19 cellular contexts compared by ENCODE assay signal in genomic region chr1:162372159-162373071, GRCh38. TPM values are rescaled to one million over a fixed set of nuclear protein-coding genes. Genes with fewer than 3 reads are reported as not detected.
A peak's percentile ranks its signal among the peaks of the same experiment; 100 is the strongest.
DNase-seq lines count a peak whose midpoint lies in the region; ATAC-seq, FAIRE-seq and TF ChIP-seq lines count a peak whose summit lies in the region.
"Had no signal": no experiment of that assay in that cellular context is flagged by ENCODE, and none has a peak within 500 bp of the region (broad histone marks: within the 10 kb centered on the region; RNA-seq: fewer than 3 reads in every experiment).

No MANE protein-coding gene starts in this region.

- H2AFZ ChIP-seq in PC-9, result no peak overlapping the region

- H3K79me2 ChIP-seq in PC-9 (ENCODE audit: low read depth), result no peaks in the 10 kb centered on the region

- H3K4me3 ChIP-seq in BLaER1 (no peak overlapping the region), PC-9 (no peak overlapping the region)
- H3K4me3 ChIP-seq: esophagus squamous epithelium had no signal

- CTCF ChIA-PET in PC-9 (lab: Charles Lee) (interaction anchor here (0.7 to 1.3 kb wide), 4 partner anchors 15 to 317 kb away, joined by 4 read pairs; no protein-coding TSS in a partner anchor), MCF 10A (lab: Yijun Ruan, JAX) (interaction anchor here (0.6 to 5.0 kb wide), 12 partner anchors 10 to 377 kb away, joined by 3 to 45 read pairs (median 5); partner anchors contain the start of gene C1orf226)

- H3K27me3 Mint-ChIP-seq in MCF 10A (ENCODE audit: insufficient read depth, unreplicated experiment), result no peaks in the 10 kb centered on the region

- no peaks in the 10 kb centered on the region for H4K20me1 ChIP-seq in BLaER1
- H4K20me1 ChIP-seq in PC-9 (ENCODE audit: insufficient read depth), result peaks cover 11% of the 10 kb centered on the region; the same call in 1 of the 2 replicates

- POLR2A ChIA-PET in PC-9 (lab: Charles Lee; ENCODE audit: unreplicated experiment), result interaction anchor here (0.5 to 1.1 kb wide), 4 partner anchors 23 to 323 kb away, joined by 3 to 12 read pairs (median 4); no protein-coding TSS in a partner anchor
- POLR2A ChIA-PET in MCF 10A (lab: Yijun Ruan, JAX), result interaction anchor here (0.8 to 4.6 kb wide), 14 partner anchors 9 to 646 kb away, joined by 3 to 77 read pairs (median 4); partner anchors contain the start of gene C1orf226

- H3K36me3 Mint-ChIP-seq in MCF 10A (ENCODE audit: insufficient read depth, unreplicated experiment), result peaks cover 6% of the 10 kb centered on the region
- H3K36me3 Mint-ChIP-seq: activated naive CD8-positive, alpha-beta T cell treated with anti-CD3 and anti-CD28 coated beads, Interleukin-2, amount 10 ng/mL, durations not matched to agents 7 days and 5 days had no signal

- ATAC-seq in GM21529 (IDR thresholded peaks at IDR 0.05; ENCODE audit: unreplicated experiment), result no peak

- no peak overlapping the region for H3K9ac ChIP-seq in BLaER1

- TF ChIP-seq CTCF in PC-9 (conservative IDR thresholded peaks at IDR 0.05) (no peak), MCF 10A (IDR thresholded peaks at IDR 0.05; ENCODE audit: unreplicated experiment) (no peak)

- H3K4me3 Mint-ChIP-seq in MCF 10A (ENCODE audit: unreplicated experiment), result peak overlapping the region; percentile 3
- H3K4me3 Mint-ChIP-seq: activated naive CD8-positive, alpha-beta T cell treated with anti-CD3 and anti-CD28 coated beads, Interleukin-2, amount 10 ng/mL, durations not matched to agents 7 days and 5 days had no signal

- no peaks in the 10 kb centered on the region for H3K27me3 ChIP-seq in BLaER1
- H3K27me3 ChIP-seq in PC-9 (ENCODE audit: insufficient read depth, low read depth), result no peaks in the 10 kb centered on the region
- H3K27me3 ChIP-seq: esophagus squamous epithelium had no signal

- H3K9me2 ChIP-seq in PC-9 (ENCODE audit: insufficient read depth), result no peaks in the 10 kb centered on the region

- no peak overlapping the region for H3K27ac ChIP-seq in BLaER1
- peak overlapping the region; percentile 54 for H3K27ac ChIP-seq in PC-9
- H3K27ac ChIP-seq: VCaP had no signal

- H3F3A ChIP-seq in PC-9 (ENCODE audit: insufficient read depth, low read depth), result peaks cover 12% of the 10 kb centered on the region; the same call in 1 of the 2 replicates

- H3K4me1 Mint-ChIP-seq in MCF 10A (ENCODE audit: insufficient read depth, unreplicated experiment), result peaks cover 27% of the 10 kb centered on the region
- H3K4me1 Mint-ChIP-seq: activated naive CD8-positive, alpha-beta T cell treated with anti-CD3 and anti-CD28 coated beads, Interleukin-2, amount 10 ng/mL, durations not matched to agents 7 days and 5 days had no signal

- H3K4me2 ChIP-seq in BLaER1 (peak overlapping the region; percentile 22), PC-9 (no peak overlapping the region)

- H3K9me3 ChIP-seq in BLaER1, result no peaks in the 10 kb centered on the region
- no peaks in the 10 kb centered on the region for H3K9me3 ChIP-seq in PC-9 (ENCODE audit: insufficient read depth, low read depth)
- H3K9me3 ChIP-seq: esophagus squamous epithelium had no signal

- FAIRE-seq in HTR-8/SVneo (lab: Jason Lieb, UNC), result no peak
- FAIRE-seq: D721Med, H54 had no signal

- H3K27ac Mint-ChIP-seq in MCF 10A (ENCODE audit: low read depth, unreplicated experiment), result peak overlapping the region; percentile 92
- H3K27ac Mint-ChIP-seq: activated naive CD8-positive, alpha-beta T cell treated with anti-CD3 and anti-CD28 coated beads, Interleukin-2, amount 10 ng/mL, durations not matched to agents 7 days and 5 days had no signal

- H3K9me3 Mint-ChIP-seq in MCF 10A (ENCODE audit: unreplicated experiment), result no peaks in the 10 kb centered on the region
- H3K9me3 Mint-ChIP-seq: activated naive CD8-positive, alpha-beta T cell treated with anti-CD3 and anti-CD28 coated beads, Interleukin-2, amount 10 ng/mL, durations not matched to agents 7 days and 5 days had no signal

- H3K4me1 ChIP-seq in BLaER1 (peaks cover 19% of the 10 kb centered on the region), PC-9 (replicated peaks; ENCODE audit: insufficient read depth) (peaks cover 28% of the 10 kb centered on the region)

- no TSS peak for BruUV-seq in PC-9 (replicated peaks; lab: Mats Ljungman, UMichigan)
- BruUV-seq in MCF 10A (replicated peaks; lab: Mats Ljungman, UMichigan), result no TSS peak

- DNase-seq in PC-9 (peak in 1 of 2 experiments; percentile 67), MCF 10A (ENCODE audit: unreplicated experiment) (no peak), mucosa of gallbladder (ENCODE audit: low spot score) (peak; percentile 14), T-helper 9 cell (no peak), iPS-NIHi7 (ENCODE audit: extremely low spot score) (no peak), HTR-8/SVneo (ENCODE audit: insufficient read length, low spot score) (no peak)
- DNase-seq: activated naive CD8-positive, alpha-beta T cell treated with anti-CD3 and anti-CD28 coated beads, Interleukin-2, amount 10 ng/mL, durations not matched to agents 7 days and 5 days; esophagus squamous epithelium; NCI-H1694; stimulated activated CD4-positive, alpha-beta T cell treated with anti-CD3 and anti-CD28 coated beads, Interleukin-12 subunit alpha, Interleukin-12 subunit beta, amount 100 ng/mL, for 4 hours had no signal

- intact Hi-C loops in PC-9 (cut with micrococcal nuclease; ENCODE audit: unreplicated experiment), result loop anchor here (1.0 to 5.0 kb wide), 2 partner anchors 25 to 235 kb away; no protein-coding TSS in a partner anchor
- intact Hi-C loops in MCF 10A (cut with micrococcal nuclease), result loop anchor here (1.0 kb wide), 1 partner anchor 9 kb away; the partner anchor contains the start of gene C1orf226

- no peaks in the 10 kb centered on the region for H3K36me3 ChIP-seq in BLaER1
- peaks cover 4% of the 10 kb centered on the region; the same call in 1 of the 2 replicates for H3K36me3 ChIP-seq in PC-9 (ENCODE audit: low read depth)
- H3K36me3 ChIP-seq: esophagus squamous epithelium had no signal

RNA-seq across cellular contexts. Expression of gene SPATA46, which starts 4.2 kb away (rescaled TPM):
- not detected in 2 replicates for total RNA-seq in PC-9 (2021)
- total RNA-seq in MCF 10A (2022), result not detected in 2 replicates
- not detected for total RNA-seq in mucosa of gallbladder
- total RNA-seq: activated naive CD8-positive, alpha-beta T cell treated with anti-CD3 and anti-CD28 coated beads, Interleukin-2, amount 10 ng/mL, durations not matched to agents 7 days and 5 days; esophagus squamous epithelium; lung microvascular endothelial cell; omental fat pad; temporal lobe had no signal

RNA-seq across cellular contexts. Expression of gene C1orf226, which starts 9.1 kb away (rescaled TPM):
- 10.5 and 11.3 TPM in 2 replicates for total RNA-seq in PC-9 (2021)
- total RNA-seq in MCF 10A (2022), result 3.1 and 3.3 TPM in 2 replicates
- total RNA-seq in mucosa of gallbladder, result 31.4 TPM

RNA-seq across cellular contexts. Expression of gene SH2D1B, which starts 39.5 kb away (rescaled TPM):
- total RNA-seq in PC-9 (2021) (not detected in 2 replicates), MCF 10A (2022) (not detected in 2 replicates), mucosa of gallbladder (0.12 TPM)
- total RNA-seq: activated naive CD8-positive, alpha-beta T cell treated with anti-CD3 and anti-CD28 coated beads, Interleukin-2, amount 10 ng/mL, durations not matched to agents 7 days and 5 days; lung microvascular endothelial cell; SK-MEL-5; temporal lobe had no signal
